In genomic region chr17:50661795-50662391, GRCh38 we compare ENCODE assay signal across 9 cellular contexts. TPM values are rescaled to one million over a fixed set of nuclear protein-coding genes. Genes with fewer than 3 reads are reported as not detected.
A peak's percentile ranks its signal among the peaks of the same experiment; 100 is the strongest.
DNase-seq lines count a peak whose midpoint lies in the region; TF ChIP-seq lines count a peak whose summit lies in the region.
"Had no signal": no experiment of that assay in that cellular context is flagged by ENCODE, and none has a peak within 500 bp of the region (broad histone marks: within the 10 kb centered on the region; RNA-seq: fewer than 3 reads in every experiment).

No MANE protein-coding gene starts in this region.

- peaks cover 0 to 14% of the 10 kb centered on the region in 2 donors for H3K27me3 Mint-ChIP-seq in CD8-positive, alpha-beta memory T cell
- H3K27me3 Mint-ChIP-seq in T-helper 1 cell treated with Interleukin-12 subunit alpha and Interleukin-12 subunit beta and Interleukin-4 antibody, amounts not matched to agents 30 μg/mL and 1 μg/mL, for 36 hours (ENCODE audit: low read depth): no peaks in the 10 kb centered on the region
- H3K27me3 Mint-ChIP-seq in endodermal cell (ENCODE audit: insufficient read depth): peaks cover 2% of the 10 kb centered on the region
- peaks cover 7% of the 10 kb centered on the region for H3K27me3 Mint-ChIP-seq in neural progenitor cell (ENCODE audit: insufficient read depth, low read depth)

- H3K4me1 Mint-ChIP-seq in CD8-positive, alpha-beta memory T cell: no peaks in the 10 kb centered on the region
- H3K4me1 Mint-ChIP-seq in T-helper 1 cell treated with Interleukin-12 subunit alpha and Interleukin-12 subunit beta and Interleukin-4 antibody, amounts not matched to agents 30 μg/mL and 1 μg/mL, for 36 hours (ENCODE audit: low read depth): peaks cover 26% of the 10 kb centered on the region
- H3K4me1 Mint-ChIP-seq in endodermal cell (peaks cover 24% of the 10 kb centered on the region), neural progenitor cell (peaks cover 19% of the 10 kb centered on the region)
- H3K4me1 Mint-ChIP-seq: IgD-negative memory B cell had no signal

- no peak for DNase-seq in CD8-positive, alpha-beta memory T cell
- peak; percentile 89 for DNase-seq in endodermal cell
- no peak for DNase-seq in neural progenitor cell (ENCODE audit: low spot score)
- DNase-seq in GM20000 (ENCODE audit: low spot score): no peak
- no peak for DNase-seq in cerebellar nuclear complex (lab: John Stamatoyannopoulos, UW)
- DNase-seq in effector CD8-positive, alpha-beta T cell (lab: John Stamatoyannopoulos, UW): no peak

- H3K4me3 Mint-ChIP-seq in CD8-positive, alpha-beta memory T cell: no peak overlapping the region
- H3K4me3 Mint-ChIP-seq in T-helper 1 cell treated with Interleukin-12 subunit alpha and Interleukin-12 subunit beta and Interleukin-4 antibody, amounts not matched to agents 30 μg/mL and 1 μg/mL, for 36 hours: peak overlapping the region; percentile 64
- H3K4me3 Mint-ChIP-seq in endodermal cell (no peak overlapping the region), neural progenitor cell (no peak overlapping the region)

- WGBS in endodermal cell (ENCODE audit: insufficient coverage in 1 of 2, insufficient read length in 1 of 2), 2 experiments: 63 to 74% methylated on average over 6 to 9 of the region's 9 CpGs

- POLR2A ChIA-PET in CD8-positive, alpha-beta memory T cell (lab: Charles Lee): no interaction called here

- no peaks in the 10 kb centered on the region for H3K9me3 Mint-ChIP-seq in CD8-positive, alpha-beta memory T cell
- no peaks in the 10 kb centered on the region for H3K9me3 Mint-ChIP-seq in T-helper 1 cell treated with Interleukin-12 subunit alpha and Interleukin-12 subunit beta and Interleukin-4 antibody, amounts not matched to agents 30 μg/mL and 1 μg/mL, for 36 hours
- H3K9me3 Mint-ChIP-seq in endodermal cell (no peaks in the 10 kb centered on the region), neural progenitor cell (no peaks in the 10 kb centered on the region)

- H3K27me3 ChIP-seq in CD8-positive, alpha-beta memory T cell (ENCODE audit: insufficient read depth, low read length, poor library complexity, severe bottlenecking): no peaks in the 10 kb centered on the region
- H3K27me3 ChIP-seq in HUES48 (ENCODE audit: control insufficient read depth, insufficient read depth, low read length): no peaks in the 10 kb centered on the region
- H3K27me3 ChIP-seq in endodermal cell (ENCODE audit: control insufficient read depth, insufficient read depth, low read length, poor library complexity, severe bottlenecking): no peaks in the 10 kb centered on the region
- no peaks in the 10 kb centered on the region for H3K27me3 ChIP-seq in neural progenitor cell

- peak overlapping the region in 1 of 8 donors; percentile 3 for H3K27ac Mint-ChIP-seq in CD8-positive, alpha-beta memory T cell
- peak overlapping the region; percentile 89 for H3K27ac Mint-ChIP-seq in T-helper 1 cell treated with Interleukin-12 subunit alpha and Interleukin-12 subunit beta and Interleukin-4 antibody, amounts not matched to agents 30 μg/mL and 1 μg/mL, for 36 hours
- H3K27ac Mint-ChIP-seq in endodermal cell (peak overlapping the region; percentile 90), neural progenitor cell (peak overlapping the region; percentile 64)
- H3K27ac Mint-ChIP-seq: IgD-negative memory B cell had no signal

- no peaks in the 10 kb centered on the region for H3K4me1 ChIP-seq in CD8-positive, alpha-beta memory T cell (ENCODE audit: insufficient read depth, low read length)
- H3K4me1 ChIP-seq in HUES48 (ENCODE audit: control insufficient read depth, insufficient read depth, low read length): peaks cover 9% of the 10 kb centered on the region
- peaks cover 6% of the 10 kb centered on the region for H3K4me1 ChIP-seq in endodermal cell (ENCODE audit: control insufficient read depth, insufficient read depth, low read length)
- H3K4me1 ChIP-seq in neural progenitor cell: peaks cover 3% of the 10 kb centered on the region

- H3F3A ChIP-seq in neural progenitor cell (ENCODE audit: low read depth): no peaks in the 10 kb centered on the region

- no peak overlapping the region for H3K4me2 ChIP-seq in neural progenitor cell

- TF ChIP-seq CTCF in endodermal cell (conservative IDR thresholded peaks at IDR 0.05) (no peak), neural progenitor cell (IDR thresholded peaks at IDR 0.05) (no peak), GM20000 (IDR thresholded peaks at IDR 0.05; ENCODE audit: extremely low read depth, missing control alignments) (no peak)

- H3K4me3 ChIP-seq in CD8-positive, alpha-beta memory T cell (ENCODE audit: low read length): no peak overlapping the region
- H3K4me3 ChIP-seq in HUES48 (ENCODE audit: low read depth, low read length) (no peak overlapping the region), endodermal cell (ENCODE audit: low read length) (no peak overlapping the region), neural progenitor cell (no peak overlapping the region)

- no peaks in the 10 kb centered on the region for H3K9me3 ChIP-seq in CD8-positive, alpha-beta memory T cell (ENCODE audit: low read length)
- H3K9me3 ChIP-seq in HUES48 (ENCODE audit: control insufficient read depth, insufficient read depth, low read length) (no peaks in the 10 kb centered on the region), endodermal cell (ENCODE audit: control insufficient read depth, low read length) (no peaks in the 10 kb centered on the region), neural progenitor cell (ENCODE audit: low read depth) (no peaks in the 10 kb centered on the region)

- H4K20me1 ChIP-seq in neural progenitor cell (ENCODE audit: low read depth): no peaks in the 10 kb centered on the region

- CTCF ChIA-PET in CD8-positive, alpha-beta memory T cell (lab: Charles Lee): no interaction called here

- H3K9ac ChIP-seq in HUES48 (ENCODE audit: low read depth, low read length): no peak overlapping the region
- H3K9ac ChIP-seq in endodermal cell (ENCODE audit: extremely low read depth, low read length, poor library complexity, severe bottlenecking): no peak overlapping the region
- no peak overlapping the region for H3K9ac ChIP-seq in neural progenitor cell

- H3K36me3 ChIP-seq in CD8-positive, alpha-beta memory T cell (ENCODE audit: insufficient read depth, low read length): no peaks in the 10 kb centered on the region
- H3K36me3 ChIP-seq in HUES48 (ENCODE audit: control insufficient read depth, insufficient read depth, low read length) (no peaks in the 10 kb centered on the region), endodermal cell (ENCODE audit: control insufficient read depth, insufficient read depth, low read length) (no peaks in the 10 kb centered on the region), neural progenitor cell (no peaks in the 10 kb centered on the region)

- no peak overlapping the region for H2AFZ ChIP-seq in neural progenitor cell (replicated peaks)

- H3K27ac ChIP-seq in CD8-positive, alpha-beta memory T cell (ENCODE audit: low read depth, low read length): peak overlapping the region; percentile 53
- H3K27ac ChIP-seq in HUES48 (ENCODE audit: low read depth, low read length) (peak overlapping the region; percentile 89), endodermal cell (ENCODE audit: low read depth, low read length) (no peak overlapping the region), neural progenitor cell (no peak overlapping the region)

- no peaks in the 10 kb centered on the region for H3K79me2 ChIP-seq in neural progenitor cell (ENCODE audit: low read depth)

- no peaks in the 10 kb centered on the region for H3K36me3 Mint-ChIP-seq in CD8-positive, alpha-beta memory T cell
- H3K36me3 Mint-ChIP-seq in T-helper 1 cell treated with Interleukin-12 subunit alpha and Interleukin-12 subunit beta and Interleukin-4 antibody, amounts not matched to agents 30 μg/mL and 1 μg/mL, for 36 hours (ENCODE audit: low read depth): no peaks in the 10 kb centered on the region
- H3K36me3 Mint-ChIP-seq in endodermal cell (ENCODE audit: low read depth) (no peaks in the 10 kb centered on the region), neural progenitor cell (no peaks in the 10 kb centered on the region)

RNA-seq across cellular contexts. Expression of gene ABCC3, which starts 27.2 kb away (rescaled TPM):
- under 1 TPM; 0.37 to 0.69 TPM for total RNA-seq in CD8-positive, alpha-beta memory T cell
- polyA plus RNA-seq in CD8-positive, alpha-beta memory T cell: not detected
- total RNA-seq in endodermal cell (under 1 TPM; 0.22 to 0.91 TPM), neural progenitor cell (ENCODE audit: low replicate concordance) (0.22 TPM in 1 of 2 replicates, not detected in the other)
- polyA plus RNA-seq in endodermal cell (2013, experiment 1 of 2): not detected
- polyA plus RNA-seq in endodermal cell (2013, experiment 2 of 2): not detected

RNA-seq across cellular contexts. Expression of gene ANKRD40, which starts 45.8 kb away (rescaled TPM):
- total RNA-seq in CD8-positive, alpha-beta memory T cell: 10 to 100 TPM; 48.2 to 48.5 TPM
- polyA plus RNA-seq in CD8-positive, alpha-beta memory T cell: 6.6 TPM
- total RNA-seq in endodermal cell: 10 to 100 TPM; 44.9 to 60.3 TPM
- 38.1 TPM for polyA plus RNA-seq in endodermal cell (2013, experiment 1 of 2)
- 37.3 TPM for polyA plus RNA-seq in endodermal cell (2013, experiment 2 of 2)
- total RNA-seq in neural progenitor cell (ENCODE audit: low replicate concordance): 50.6 and 53.4 TPM in 2 replicates

RNA-seq across cellular contexts. Expression of gene LUC7L3, which starts 57.5 kb away (rescaled TPM):
- 100 to 1,000 TPM; 113 to 120 TPM for total RNA-seq in CD8-positive, alpha-beta memory T cell
- polyA plus RNA-seq in CD8-positive, alpha-beta memory T cell: 72.5 TPM
- total RNA-seq in endodermal cell: 100 to 1,000 TPM; 122 to 169 TPM
- polyA plus RNA-seq in endodermal cell (2013, experiment 1 of 2): 252 TPM
- 214 TPM for polyA plus RNA-seq in endodermal cell (2013, experiment 2 of 2)
- total RNA-seq in neural progenitor cell (ENCODE audit: low replicate concordance): 245 and 374 TPM in 2 replicates

Comparison
In these comparisons a context has a peak if more than half of its experiments do, and no peak if none do; other contexts are left out.
1. H3K27ac ChIP-seq: peak in CD8-positive, alpha-beta memory T cell (single experiment) and HUES48 (single experiment); none in endodermal cell (single experiment) and neural progenitor cell (single experiment).